In genomic region chr3:194079702-194080172, GRCh38 we compare ENCODE assay signal across 1 cellular context.
TF ChIP-seq lines count a peak whose summit lies in the region.

No MANE protein-coding gene starts in this region.

TF ChIP-seq in K562, 482 proteins besides CTCF, POLR2A, EP300 and RAD21 (continued from another document and continues in another):
- TF ChIP-seq, protein P1, sequence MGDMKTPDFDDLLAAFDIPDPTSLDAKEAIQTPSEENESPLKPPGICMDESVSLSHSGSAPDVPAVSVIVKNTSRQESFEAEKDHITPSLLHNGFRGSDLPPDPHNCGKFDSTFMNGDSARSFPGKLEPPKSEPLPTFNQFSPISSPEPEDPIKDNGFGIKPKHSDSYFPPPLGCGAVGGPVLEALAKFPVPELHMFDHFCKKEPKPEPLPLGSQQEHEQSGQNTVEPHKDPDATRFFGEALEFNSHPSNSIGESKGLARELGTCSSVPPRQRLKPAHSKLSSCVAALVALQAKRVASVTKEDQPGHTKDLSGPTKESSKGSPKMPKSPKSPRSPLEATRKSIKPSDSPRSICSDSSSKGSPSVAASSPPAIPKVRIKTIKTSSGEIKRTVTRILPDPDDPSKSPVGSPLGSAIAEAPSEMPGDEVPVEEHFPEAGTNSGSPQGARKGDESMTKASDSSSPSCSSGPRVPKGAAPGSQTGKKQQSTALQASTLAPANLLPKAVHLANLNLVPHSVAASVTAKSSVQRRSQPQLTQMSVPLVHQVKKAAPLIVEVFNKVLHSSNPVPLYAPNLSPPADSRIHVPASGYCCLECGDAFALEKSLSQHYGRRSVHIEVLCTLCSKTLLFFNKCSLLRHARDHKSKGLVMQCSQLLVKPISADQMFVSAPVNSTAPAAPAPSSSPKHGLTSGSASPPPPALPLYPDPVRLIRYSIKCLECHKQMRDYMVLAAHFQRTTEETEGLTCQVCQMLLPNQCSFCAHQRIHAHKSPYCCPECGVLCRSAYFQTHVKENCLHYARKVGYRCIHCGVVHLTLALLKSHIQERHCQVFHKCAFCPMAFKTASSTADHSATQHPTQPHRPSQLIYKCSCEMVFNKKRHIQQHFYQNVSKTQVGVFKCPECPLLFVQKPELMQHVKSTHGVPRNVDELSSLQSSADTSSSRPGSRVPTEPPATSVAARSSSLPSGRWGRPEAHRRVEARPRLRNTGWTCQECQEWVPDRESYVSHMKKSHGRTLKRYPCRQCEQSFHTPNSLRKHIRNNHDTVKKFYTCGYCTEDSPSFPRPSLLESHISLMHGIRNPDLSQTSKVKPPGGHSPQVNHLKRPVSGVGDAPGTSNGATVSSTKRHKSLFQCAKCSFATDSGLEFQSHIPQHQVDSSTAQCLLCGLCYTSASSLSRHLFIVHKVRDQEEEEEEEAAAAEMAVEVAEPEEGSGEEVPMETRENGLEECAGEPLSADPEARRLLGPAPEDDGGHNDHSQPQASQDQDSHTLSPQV (IDR thresholded peaks at IDR 0.05), result peak; percentile 85
- TF ChIP-seq HNRNPLL (IDR thresholded peaks at IDR 0.05; ENCODE audit: low read depth, low read length, poor library complexity, severe bottlenecking), result peak; percentile 59
- TF ChIP-seq CXXC5 (CRISPR knock-in tag; IDR thresholded peaks at IDR 0.05), result peak; percentile 36
- 0 out of 2 replicates have a peak, but pooled peaks have one; percentile 3 for TF ChIP-seq TCFL5 (CRISPR knock-in tag; conservative IDR thresholded peaks at IDR 0.05)
- peak; percentile 51 for TF ChIP-seq ETV1 (tag; conservative IDR thresholded peaks at IDR 0.05; ENCODE audit: low read depth)
- TF ChIP-seq MEF2D (tag; conservative IDR thresholded peaks at IDR 0.05; ENCODE audit: low read depth), result 0 out of 2 replicates have a peak, but pooled peaks have one; percentile 5
- peak; percentile 62; the same call in 1 of the 2 replicates for TF ChIP-seq ZBTB9 (CRISPR knock-in tag; IDR thresholded peaks at IDR 0.05)
- peak; percentile 71 to 78 for TF ChIP-seq KDM1A (IDR thresholded peaks at IDR 0.05)
- peak; percentile 72; the same call in 1 of the 2 replicates for TF ChIP-seq BACH1 (tag; IDR thresholded peaks at IDR 0.05)
- TF ChIP-seq PKNOX1 (IDR thresholded peaks at IDR 0.05), result peak; percentile 52; the same call in 1 of the 2 replicates
- TF ChIP-seq NR4A1 (CRISPR knock-in tag; IDR thresholded peaks at IDR 0.05), result no peak
- TF ChIP-seq NR4A1 (tag; IDR thresholded peaks at IDR 0.05), result peak; percentile 68; the same call in 1 of the 2 replicates
- TF ChIP-seq DPF2 (IDR thresholded peaks at IDR 0.05), result peak; percentile 15; the same call in 1 of the 2 replicates
- TF ChIP-seq EP400 (IDR thresholded peaks at IDR 0.05), result 0 out of 2 replicates have a peak, but pooled peaks have one; percentile 33
- TF ChIP-seq ZNF384 (IDR thresholded peaks at IDR 0.05; ENCODE audit: low read depth, low read length), result peak; percentile 67
- TF ChIP-seq XRCC5 (IDR thresholded peaks at IDR 0.05; ENCODE audit: low read depth, low read length), result no peak
- TF ChIP-seq ZNF644 (tag; IDR thresholded peaks at IDR 0.05; ENCODE audit: low read depth), result peak; percentile 57; the same call in 1 of the 2 replicates
- 0 out of 2 replicates have a peak, but pooled peaks have one; percentile 19 for TF ChIP-seq ETV5 (CRISPR knock-in tag; IDR thresholded peaks at IDR 0.05; ENCODE audit: low read depth)
- TF ChIP-seq, protein P2, sequence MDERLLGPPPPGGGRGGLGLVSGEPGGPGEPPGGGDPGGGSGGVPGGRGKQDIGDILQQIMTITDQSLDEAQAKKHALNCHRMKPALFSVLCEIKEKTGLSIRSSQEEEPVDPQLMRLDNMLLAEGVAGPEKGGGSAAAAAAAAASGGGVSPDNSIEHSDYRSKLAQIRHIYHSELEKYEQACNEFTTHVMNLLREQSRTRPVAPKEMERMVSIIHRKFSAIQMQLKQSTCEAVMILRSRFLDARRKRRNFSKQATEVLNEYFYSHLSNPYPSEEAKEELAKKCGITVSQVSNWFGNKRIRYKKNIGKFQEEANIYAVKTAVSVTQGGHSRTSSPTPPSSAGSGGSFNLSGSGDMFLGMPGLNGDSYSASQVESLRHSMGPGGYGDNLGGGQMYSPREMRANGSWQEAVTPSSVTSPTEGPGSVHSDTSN (CRISPR knock-in tag; IDR thresholded peaks at IDR 0.05; ENCODE audit: low read depth), result no peak
- TF ChIP-seq, protein P2 (tag; conservative IDR thresholded peaks at IDR 0.05; ENCODE audit: low read depth), result 0 out of 2 replicates have a peak, but pooled peaks have one; percentile 36
- TF ChIP-seq TRIM28 (IDR thresholded peaks at IDR 0.05), result no peak
- no peak for TF ChIP-seq ZNF197 (CRISPR knock-in tag; IDR thresholded peaks at IDR 0.05; ENCODE audit: low read depth)
- peak; percentile 61 for TF ChIP-seq SMAD4 (CRISPR knock-in tag; conservative IDR thresholded peaks at IDR 0.05)
- 0 out of 2 replicates have a peak, but pooled peaks have one; percentile 25 for TF ChIP-seq ZNF311 (CRISPR knock-in tag; IDR thresholded peaks at IDR 0.05)
- TF ChIP-seq JUND (IDR thresholded peaks at IDR 0.05; ENCODE audit: borderline replicate concordance, low read depth, low read length), result no peak
- 0 out of 3 replicates have a peak, but pooled peaks have one; percentile 11 for TF ChIP-seq JUND (tag; IDR thresholded peaks at IDR 0.05; ENCODE audit: borderline replicate concordance, low read depth, low read length)
- TF ChIP-seq ZNF408 (CRISPR knock-in tag; IDR thresholded peaks at IDR 0.05; ENCODE audit: low read depth), result no peak
- TF ChIP-seq YY1 (IDR thresholded peaks at IDR 0.05; ENCODE audit: borderline replicate concordance in 1 of 3, control insufficient read depth in 1 of 3, extremely low read depth in 1 of 3, insufficient read depth in 3 of 3, insufficient read length in 1 of 3, insufficient replicate concordance in 2 of 3, low read depth in 1 of 3, low read length in 2 of 3), result peak in 1 of 3 experiments; percentile 66
- TF ChIP-seq PTTG1 (tag; IDR thresholded peaks at IDR 0.05; ENCODE audit: low read depth), result peak; percentile 48; the same call in 1 of the 2 replicates
- peak; percentile 64 for TF ChIP-seq DDX20 (tag; IDR thresholded peaks at IDR 0.05; ENCODE audit: low read depth)
- TF ChIP-seq EHMT2 (IDR thresholded peaks at IDR 0.05), result 0 out of 2 replicates have a peak, but pooled peaks have one; percentile 8
- no peak for TF ChIP-seq SMC3 (conservative IDR thresholded peaks at IDR 0.05; ENCODE audit: insufficient read depth, low read depth, low read length)
- TF ChIP-seq ZBTB11 (CRISPR knock-in tag; IDR thresholded peaks at IDR 0.05), result peak in 1 of 3 experiments; percentile 49; a peak in 1 of 6 replicates
- TF ChIP-seq, protein P3, sequence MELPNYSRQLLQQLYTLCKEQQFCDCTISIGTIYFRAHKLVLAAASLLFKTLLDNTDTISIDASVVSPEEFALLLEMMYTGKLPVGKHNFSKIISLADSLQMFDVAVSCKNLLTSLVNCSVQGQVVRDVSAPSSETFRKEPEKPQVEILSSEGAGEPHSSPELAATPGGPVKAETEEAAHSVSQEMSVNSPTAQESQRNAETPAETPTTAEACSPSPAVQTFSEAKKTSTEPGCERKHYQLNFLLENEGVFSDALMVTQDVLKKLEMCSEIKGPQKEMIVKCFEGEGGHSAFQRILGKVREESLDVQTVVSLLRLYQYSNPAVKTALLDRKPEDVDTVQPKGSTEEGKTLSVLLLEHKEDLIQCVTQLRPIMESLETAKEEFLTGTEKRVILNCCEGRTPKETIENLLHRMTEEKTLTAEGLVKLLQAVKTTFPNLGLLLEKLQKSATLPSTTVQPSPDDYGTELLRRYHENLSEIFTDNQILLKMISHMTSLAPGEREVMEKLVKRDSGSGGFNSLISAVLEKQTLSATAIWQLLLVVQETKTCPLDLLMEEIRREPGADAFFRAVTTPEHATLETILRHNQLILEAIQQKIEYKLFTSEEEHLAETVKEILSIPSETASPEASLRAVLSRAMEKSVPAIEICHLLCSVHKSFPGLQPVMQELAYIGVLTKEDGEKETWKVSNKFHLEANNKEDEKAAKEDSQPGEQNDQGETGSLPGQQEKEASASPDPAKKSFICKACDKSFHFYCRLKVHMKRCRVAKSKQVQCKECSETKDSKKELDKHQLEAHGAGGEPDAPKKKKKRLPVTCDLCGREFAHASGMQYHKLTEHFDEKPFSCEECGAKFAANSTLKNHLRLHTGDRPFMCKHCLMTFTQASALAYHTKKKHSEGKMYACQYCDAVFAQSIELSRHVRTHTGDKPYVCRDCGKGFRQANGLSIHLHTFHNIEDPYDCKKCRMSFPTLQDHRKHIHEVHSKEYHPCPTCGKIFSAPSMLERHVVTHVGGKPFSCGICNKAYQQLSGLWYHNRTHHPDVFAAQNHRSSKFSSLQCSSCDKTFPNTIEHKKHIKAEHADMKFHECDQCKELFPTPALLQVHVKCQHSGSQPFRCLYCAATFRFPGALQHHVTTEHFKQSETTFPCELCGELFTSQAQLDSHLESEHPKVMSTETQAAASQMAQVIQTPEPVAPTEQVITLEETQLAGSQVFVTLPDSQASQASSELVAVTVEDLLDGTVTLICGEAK (IDR thresholded peaks at IDR 0.05), result 0 out of 2 replicates have a peak, but pooled peaks have one; percentile 18
- TF ChIP-seq, protein P3 (CRISPR knock-in tag; IDR thresholded peaks at IDR 0.05), result no peak
- peak in 1 of 2 experiments; percentile 39; a peak in 1 of 4 replicates for TF ChIP-seq MAZ (CRISPR knock-in tag; conservative IDR thresholded peaks at IDR 0.05 in 1 of 2, IDR thresholded peaks at IDR 0.05 in 1 of 2)
- TF ChIP-seq RBM34 (IDR thresholded peaks at IDR 0.05; ENCODE audit: borderline replicate concordance, insufficient read depth, low read length), result no peak
- no peak for TF ChIP-seq LARP7 (IDR thresholded peaks at IDR 0.05)
- TF ChIP-seq HEY1 (CRISPR knock-in tag; IDR thresholded peaks at IDR 0.05; ENCODE audit: borderline replicate concordance), result no peak
